8 cellular contexts compared by ENCODE assay signal in genomic region chr9:129333961-129334743, GRCh38.
DNase-seq lines count a peak whose midpoint lies in the region; TF ChIP-seq lines count a peak whose summit lies in the region.

No MANE protein-coding gene starts in this region.

- H3K4me3 ChIP-seq in choroid plexus epithelial cell (ENCODE audit: low read depth, low read length) (no peak overlapping the region), skin epidermis (peak overlapping the region in 5 of 7 experiments; percentile 3 to 26 (median 5))
- H3K4me3 ChIP-seq in CD4-positive, alpha-beta memory T cell (ENCODE audit: low read length in 2 of 2) = no peak overlapping the region

- peak overlapping the region; percentile 73 for H3K4me3 Mint-ChIP-seq in HFFc6
- peak overlapping the region in 2 of 8 donors; percentile 11 to 51 for H3K4me3 Mint-ChIP-seq in CD4-positive, alpha-beta memory T cell

- H3K4me1 Mint-ChIP-seq in HFFc6 (ENCODE audit: low read depth) = peaks cover 49% of the 10 kb centered on the region
- H3K4me1 Mint-ChIP-seq in CD4-positive, alpha-beta memory T cell = peaks cover 0 to 13% (median 6%) of the 10 kb centered on the region in 4 donors

- peaks cover 7% of the 10 kb centered on the region for H3K4me1 ChIP-seq in CD4-positive, alpha-beta memory T cell (ENCODE audit: insufficient read depth, low read length)

- peak overlapping the region; percentile 80 for H3K27ac Mint-ChIP-seq in HFFc6
- H3K27ac Mint-ChIP-seq in CD4-positive, alpha-beta memory T cell = peak overlapping the region in 1 of 7 donors; percentile 77

- TF ChIP-seq CTCF in HFFc6 (IDR thresholded peaks at IDR 0.05) = peak; percentile 26; the same call in 1 of the 2 replicates
- peak; percentile 6 for TF ChIP-seq CTCF in choroid plexus epithelial cell (conservative IDR thresholded peaks at IDR 0.05; ENCODE audit: low read depth, low read length)

- no peaks in the 10 kb centered on the region; the same call in 1 of the 2 replicates for H3K27me3 Mint-ChIP-seq in HFFc6 (ENCODE audit: insufficient read depth)
- H3K27me3 Mint-ChIP-seq in CD4-positive, alpha-beta memory T cell = peaks cover 0 to 7% of the 10 kb centered on the region in 2 donors

- peaks cover 16% of the 10 kb centered on the region for H3K36me3 Mint-ChIP-seq in HFFc6 (ENCODE audit: low read depth)
- H3K36me3 Mint-ChIP-seq in CD4-positive, alpha-beta memory T cell = peaks cover 0 to 7% of the 10 kb centered on the region in 2 donors

- CTCF ChIA-PET in CD4-positive, alpha-beta memory T cell (lab: Charles Lee; ENCODE audit: partially characterized antibody) = interaction anchor here (0.6 to 1.5 kb wide), 2 partner anchors 13 to 1858 kb away, joined by 3 read pairs; no protein-coding TSS in a partner anchor

- H3K27me3 ChIP-seq in CD4-positive, alpha-beta memory T cell (ENCODE audit: insufficient read depth, low read length) = no peaks in the 10 kb centered on the region

- H3K9me3 ChIP-seq in CD4-positive, alpha-beta memory T cell (ENCODE audit: control insufficient read depth in 1 of 2, low read length in 2 of 2) = no peaks in the 10 kb centered on the region

- in situ Hi-C loops in SK-MEL-5 (cut with HindIII; ENCODE audit: low pct_unique_long_range_greater_than_20kb, low sequenced_read_pairs) = no loop called here

- no peaks in the 10 kb centered on the region for H3K36me3 ChIP-seq in CD4-positive, alpha-beta memory T cell (ENCODE audit: insufficient read depth, low read length)

- H3K27ac ChIP-seq in skin epidermis = peak overlapping the region; percentile 26 to 95 (median 86)
- no peak overlapping the region for H3K27ac ChIP-seq in CD4-positive, alpha-beta memory T cell (ENCODE audit: low read depth, low read length)

- peak; percentile 95 for DNase-seq in AG20443 (ENCODE audit: low spot score)
- DNase-seq in HFFc6 = peak; percentile 79
- DNase-seq in SK-MEL-5 (ENCODE audit: low read depth, low spot score) = peak; percentile 84
- peak; percentile 99 for DNase-seq in choroid plexus epithelial cell (ENCODE audit: low read depth)
- DNase-seq in islet precursor cell = peak; percentile 100
- no peak for DNase-seq in CD4-positive, alpha-beta memory T cell
- DNase-seq in HUDEP-2 (lab: John Stamatoyannopoulos, UW; ENCODE audit: unreplicated experiment in 76 of 76) = no peak

- intact Hi-C loops in CD4-positive, alpha-beta memory T cell (cut with micrococcal nuclease) = no loop called here

- POLR2A ChIA-PET in CD4-positive, alpha-beta memory T cell (lab: Charles Lee; ENCODE audit: partially characterized antibody) = interaction anchor here (0.9 to 1.3 kb wide), 2 partner anchors 14 to 124 kb away, joined by 3 to 4 read pairs; no protein-coding TSS in a partner anchor

- H3K9me3 Mint-ChIP-seq in HFFc6 = peaks cover 12% of the 10 kb centered on the region
- peaks cover 0 to 14% (median 6%) of the 10 kb centered on the region in 8 donors for H3K9me3 Mint-ChIP-seq in CD4-positive, alpha-beta memory T cell

Comparison
In these comparisons a context has a peak if more than half of its experiments do, and no peak if none do; other contexts are left out.
1. DNase-seq: peak in AG20443 (single experiment), HFFc6 (single experiment), SK-MEL-5 (single experiment), choroid plexus epithelial cell (single experiment) and islet precursor cell (single experiment); none in CD4-positive, alpha-beta memory T cell (0 of 5) and HUDEP-2 (0 of 76).
2. H3K4me3 ChIP-seq: peak in skin epidermis (5 of 7); none in choroid plexus epithelial cell (single experiment) and CD4-positive, alpha-beta memory T cell (0 of 2).